ENCODE assay signal across 1 cellular context in genomic region chr4:142480244-142480643, GRCh38.
TF ChIP-seq lines count a peak whose summit lies in the region.

No MANE protein-coding gene starts in this region.

TF ChIP-seq in IMR-90, 13 proteins besides CTCF, POLR2A, EP300 and RAD21:
- TF ChIP-seq CEBPB (IDR thresholded peaks at IDR 0.05; ENCODE audit: low read depth, low read length) = no peak
- no peak for TF ChIP-seq FOS (IDR thresholded peaks at IDR 0.05; ENCODE audit: low read depth, low read length)
- no peak for TF ChIP-seq ELK1 (IDR thresholded peaks at IDR 0.05; ENCODE audit: borderline replicate concordance, low read depth, low read length)
- no peak for TF ChIP-seq NFE2L2 (IDR thresholded peaks at IDR 0.05; ENCODE audit: low read depth, low read length)
- TF ChIP-seq RCOR1 (IDR thresholded peaks at IDR 0.05; ENCODE audit: insufficient replicate concordance, low read length) = no peak
- TF ChIP-seq RFX5 (IDR thresholded peaks at IDR 0.05; ENCODE audit: low read depth, low read length) = no peak
- no peak for TF ChIP-seq MXI1 (IDR thresholded peaks at IDR 0.05; ENCODE audit: borderline replicate concordance, low read depth, low read length)
- TF ChIP-seq MAZ (IDR thresholded peaks at IDR 0.05; ENCODE audit: borderline replicate concordance, low read depth, low read length) = no peak
- TF ChIP-seq BHLHE40 (IDR thresholded peaks at IDR 0.05; ENCODE audit: low read depth, low read length) = no peak
- no peak for TF ChIP-seq CHD1 (IDR thresholded peaks at IDR 0.05; ENCODE audit: low read depth, low read length)
